Comparison of ENCODE assay signal across 7 cellular contexts in the genomic region with DNA sequence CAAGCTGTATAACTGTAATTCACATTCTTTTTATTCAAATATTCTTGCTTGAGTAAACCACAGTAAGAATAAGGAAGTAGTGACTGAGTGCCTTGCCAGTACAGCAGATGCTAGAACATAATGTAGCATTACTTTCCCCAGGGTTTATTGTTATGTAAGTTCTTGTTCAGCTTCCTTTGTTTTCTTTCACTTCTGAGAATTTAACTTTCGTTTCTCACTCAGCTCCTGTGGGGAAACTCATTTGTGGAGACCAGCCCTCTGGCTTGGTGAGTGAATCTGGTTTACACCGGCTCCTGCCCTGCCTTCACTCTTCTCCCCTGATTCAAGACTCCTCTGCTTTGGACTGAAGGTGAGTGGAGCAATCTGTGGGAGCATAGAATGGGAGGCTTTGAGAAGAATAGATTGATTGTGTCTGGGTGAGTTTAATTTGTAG. TPM values are rescaled to one million over a fixed set of nuclear protein-coding genes. Genes with fewer than 3 reads are reported as not detected.
DNase-seq lines count a peak whose midpoint lies in the region; ATAC-seq, FAIRE-seq and TF ChIP-seq lines count a peak whose summit lies in the region.

A gene with protein sequence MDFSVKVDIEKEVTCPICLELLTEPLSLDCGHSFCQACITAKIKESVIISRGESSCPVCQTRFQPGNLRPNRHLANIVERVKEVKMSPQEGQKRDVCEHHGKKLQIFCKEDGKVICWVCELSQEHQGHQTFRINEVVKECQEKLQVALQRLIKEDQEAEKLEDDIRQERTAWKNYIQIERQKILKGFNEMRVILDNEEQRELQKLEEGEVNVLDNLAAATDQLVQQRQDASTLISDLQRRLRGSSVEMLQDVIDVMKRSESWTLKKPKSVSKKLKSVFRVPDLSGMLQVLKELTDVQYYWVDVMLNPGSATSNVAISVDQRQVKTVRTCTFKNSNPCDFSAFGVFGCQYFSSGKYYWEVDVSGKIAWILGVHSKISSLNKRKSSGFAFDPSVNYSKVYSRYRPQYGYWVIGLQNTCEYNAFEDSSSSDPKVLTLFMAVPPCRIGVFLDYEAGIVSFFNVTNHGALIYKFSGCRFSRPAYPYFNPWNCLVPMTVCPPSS (plus strand): TSS at position 240 of the 433 bp plus-strand sequence. CDS start 6,443 bp downstream, outside the sequence.

- RAD21 ChIA-PET in GM12878 (lab: Charles Lee; ENCODE audit: unreplicated experiment) = interaction anchor here (0.7 to 5.0 kb wide), 12 partner anchors 11 to 140 kb away, joined by 3 to 61 read pairs (median 4); a partner anchor contains a TSS

- H3K9me3 Mint-ChIP-seq in T-cell = no peaks in the 10 kb centered on the region

- TF ChIP-seq RAD21 in GM12878 (IDR thresholded peaks at IDR 0.05; ENCODE audit: insufficient read depth, low read depth, low read length) = no peak

- TF ChIP-seq CTCF in GM12878 (IDR thresholded peaks at IDR 0.05 in 2 of 3, conservative IDR thresholded peaks at IDR 0.05 in 1 of 3; ENCODE audit: control insufficient read depth in 2 of 3, extremely low read depth in 1 of 3, insufficient read depth in 1 of 3, low read depth in 3 of 3, low read length in 3 of 3) = no peak

- H3K36me3 ChIP-seq in GM12878 (ENCODE audit: control insufficient read depth in 2 of 2, insufficient read depth in 2 of 2, low read length in 1 of 2) = peaks cover 0 to 5% of the 10 kb centered on the region in 2 experiments; a peak in 1 of 4 replicates

- peaks cover 52 to 60% (median 58%) of the 10 kb centered on the region in 3 donors for H3K4me1 Mint-ChIP-seq in T-cell

- 0% methylated on average over 2 of the region's 2 CpGs for WGBS in GM12878 (ENCODE audit: insufficient coverage, insufficient replicate concordance, low lambda C conversion rate, missing lambda C conversion rate)

- BruUV-seq in GM12878 (replicated peaks; lab: Mats Ljungman, UMichigan) = no TSS peak

- peak within 1 kb of the TSS; percentile 89 to 95 (median 94) for H3K4me3 Mint-ChIP-seq in T-cell

- peaks cover 19% of the 10 kb centered on the region for H3K36me3 Mint-ChIP-seq in T-cell

- H3K4me2 ChIP-seq in GM12878 (ENCODE audit: control insufficient read depth, insufficient read depth) = peak within 1 kb of the TSS; percentile 80

- H3K27me3 ChIP-seq in GM12878 (replicated peaks in 1 of 2; ENCODE audit: control insufficient read depth in 2 of 2, insufficient read depth in 2 of 2, low read length in 1 of 2) = no peaks in the 10 kb centered on the region

- POLR2A ChIA-PET in T-cell (lab: Charles Lee) (interaction anchor here (0.6 to 1.4 kb wide), 4 partner anchors 10 to 63 kb away, joined by 3 to 8 read pairs (median 6); no protein-coding TSS in a partner anchor), GM12878 (lab: Charles Lee) (interaction anchor here (0.7 to 6.1 kb wide), 7 partner anchors 10 to 929 kb away, joined by 3 to 58 read pairs (median 4); a partner anchor contains a TSS)

- peak; percentile 75 for TF ChIP-seq POLR2A in GM12878 (IDR thresholded peaks at IDR 0.05; ENCODE audit: low read depth, low read length)

- peaks cover 8% of the 10 kb centered on the region for H3K4me1 ChIP-seq in GM12878 (ENCODE audit: control insufficient read depth, insufficient read depth, low read length)

- H3K4me3 ChIP-seq in GM12878 (peak within 1 kb of the TSS; percentile 78), skeletal muscle cell (ENCODE audit: low read depth, low read length) (peak within 1 kb of the TSS; percentile 45)

- CTCF ChIA-PET in T-cell (lab: Charles Lee) (interaction anchor here in 1 of 2 donors (0.5 to 2.9 kb wide), 7 partner anchors 11 to 89 kb away, joined by 3 to 21 read pairs (median 3); a partner anchor contains a TSS), GM12878 (lab: Yijun Ruan, JAX) (interaction anchor here (0.7 to 3.3 kb wide), 11 partner anchors 11 to 201 kb away, joined by 3 to 25 read pairs (median 4); a partner anchor contains a TSS)

- peak within 1 kb of the TSS; percentile 97 to 98 for H3K27ac Mint-ChIP-seq in T-cell

- H4K20me1 ChIP-seq in GM12878 (ENCODE audit: control insufficient read depth, insufficient read depth) = no peaks in the 10 kb centered on the region

- peak within 1 kb of the TSS; percentile 28 for H2AFZ ChIP-seq in GM12878 (ENCODE audit: control insufficient read depth, low read depth, low read length)

- peak within 1 kb of the TSS; percentile 100 for H3K27ac ChIP-seq in GM12878 (ENCODE audit: control insufficient read depth, insufficient read depth)

- DNase-seq in T-cell = peak in 32 of 34 experiments; percentile 9 to 55 (median 29)
- DNase-seq in GM12878 (ENCODE audit: low read depth, low spot score) = peak; percentile 92
- DNase-seq in iPS DF 4.7 (ENCODE audit: extremely low read depth, low spot score) = peak; percentile 28
- DNase-seq in skeletal muscle cell (ENCODE audit: low read depth) = peak; percentile 54
- DNase-seq in DMS 273 (lab: John Stamatoyannopoulos, UW; ENCODE audit: unreplicated experiment) = no peak

- FAIRE-seq in GM12878 (lab: Jason Lieb, UNC) = peak; percentile 95

- in situ Hi-C loops in GM12878 (cut with MboI) = loop anchor here (25.0 kb wide), 2 partner anchors 1823 to 1827 kb away; a partner anchor contains a TSS

- peak; percentile 74 for ATAC-seq in GM19025 (IDR thresholded peaks at IDR 0.05; ENCODE audit: low read depth, unreplicated experiment)
- peak; percentile 73 for ATAC-seq in HG03103 (IDR thresholded peaks at IDR 0.05; ENCODE audit: low read depth, unreplicated experiment)
- peak; percentile 57 to 69 (median 66) for ATAC-seq in T-cell (replicated peaks in 1 of 4)
- ATAC-seq in GM12878 = peak; percentile 77

- no peak; a peak in 2 of 4 replicates for TF ChIP-seq EP300 in GM12878 (IDR thresholded peaks at IDR 0.05; ENCODE audit: borderline replicate concordance in 1 of 2, control insufficient read depth in 1 of 2, low read depth in 2 of 2, low read length in 2 of 2)

- no peaks in the 10 kb centered on the region for H3K27me3 Mint-ChIP-seq in T-cell

- intact Hi-C loops in GM12878 (cut with micrococcal nuclease; ENCODE audit: unreplicated experiment) = no loop called here

- H3K9ac ChIP-seq in GM12878 (ENCODE audit: control insufficient read depth, insufficient read depth, low read length) = peak within 1 kb of the TSS; percentile 100

- no peaks in the 10 kb centered on the region for H3K9me3 ChIP-seq in GM12878 (replicated peaks; ENCODE audit: control insufficient read depth, insufficient read depth, low read length)

- SMC1A ChIA-PET in GM12878 (lab: Charles Lee; ENCODE audit: uncharacterized antibody, unreplicated experiment) = interaction anchor here (0.6 to 6.6 kb wide), 13 partner anchors 9 to 171 kb away, joined by 3 to 96 read pairs (median 6); a partner anchor contains a TSS

- H3K79me2 ChIP-seq in GM12878 (ENCODE audit: control insufficient read depth, insufficient read depth, low read length) = peaks cover 61% of the 10 kb centered on the region

TF ChIP-seq in GM12878, 131 proteins besides CTCF, POLR2A, EP300 and RAD21 (continues in another document):
- 0 out of 2 replicates have a peak, but pooled peaks have one; percentile 29 for TF ChIP-seq IRF4 (IDR thresholded peaks at IDR 0.05; ENCODE audit: low read depth, low read length)
- TF ChIP-seq, protein P1, sequence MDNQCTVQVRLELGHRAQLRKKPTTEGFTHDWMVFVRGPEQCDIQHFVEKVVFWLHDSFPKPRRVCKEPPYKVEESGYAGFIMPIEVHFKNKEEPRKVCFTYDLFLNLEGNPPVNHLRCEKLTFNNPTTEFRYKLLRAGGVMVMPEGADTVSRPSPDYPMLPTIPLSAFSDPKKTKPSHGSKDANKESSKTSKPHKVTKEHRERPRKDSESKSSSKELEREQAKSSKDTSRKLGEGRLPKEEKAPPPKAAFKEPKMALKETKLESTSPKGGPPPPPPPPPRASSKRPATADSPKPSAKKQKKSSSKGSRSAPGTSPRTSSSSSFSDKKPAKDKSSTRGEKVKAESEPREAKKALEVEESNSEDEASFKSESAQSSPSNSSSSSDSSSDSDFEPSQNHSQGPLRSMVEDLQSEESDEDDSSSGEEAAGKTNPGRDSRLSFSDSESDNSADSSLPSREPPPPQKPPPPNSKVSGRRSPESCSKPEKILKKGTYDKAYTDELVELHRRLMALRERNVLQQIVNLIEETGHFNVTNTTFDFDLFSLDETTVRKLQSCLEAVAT (IDR thresholded peaks at IDR 0.05) = peak; percentile 93
- TF ChIP-seq MTA2 (IDR thresholded peaks at IDR 0.05; ENCODE audit: low read depth) = peak; percentile 61
- no peak for TF ChIP-seq EZH2 (IDR thresholded peaks at IDR 0.05; ENCODE audit: borderline replicate concordance, control insufficient read depth, low read depth, low read length)
- TF ChIP-seq ZBED1 (IDR thresholded peaks at IDR 0.05; ENCODE audit: borderline replicate concordance) = peak; percentile 58; the same call in 1 of the 2 replicates
- peak; percentile 89 for TF ChIP-seq ZNF24 (IDR thresholded peaks at IDR 0.05)
- TF ChIP-seq IKZF2 (IDR thresholded peaks at IDR 0.05) = peak; percentile 79 to 90
- no peak for TF ChIP-seq NFYA (IDR thresholded peaks at IDR 0.05; ENCODE audit: borderline replicate concordance, low read depth, low read length)
- 0 out of 2 replicates have a peak, but pooled peaks have one; percentile 29 for TF ChIP-seq TCF12 (IDR thresholded peaks at IDR 0.05; ENCODE audit: low read depth, low read length)
- peak in 1 of 2 experiments; percentile 60; a peak in 2 of 4 replicates for TF ChIP-seq BHLHE40 (IDR thresholded peaks at IDR 0.05; ENCODE audit: borderline replicate concordance in 1 of 2, low read depth in 2 of 2, low read length in 1 of 2)
- peak; percentile 51; the same call in 1 of the 2 replicates for TF ChIP-seq ATF7 (IDR thresholded peaks at IDR 0.05; ENCODE audit: low read depth)

RNA-seq across cellular contexts. Expression of the gene that starts here (rescaled TPM):
- total RNA-seq in T-cell (100 to 1,000 TPM; 256 to 397 (median 320) TPM), GM12878 (2014; rRNA removed) (146 and 198 TPM in 2 replicates), GM12878 (2014; rRNA removed; fragmentation: Illumina TruSeq; extraction: Trizol) (217 and 238 TPM in 2 replicates), GM12878 (2021) (239 and 241 TPM in 2 replicates)
- total RNA-seq in GM12878 (2013; cell fraction: nucleolus; rRNA removed) = 752 and 763 TPM in 2 replicates
- polyA plus RNA-seq in GM12878 (2011; ENCODE audit: low read depth) = 148 TPM
- polyA plus RNA-seq in GM12878 (2011; rRNA removed) (485 and 630 TPM in 2 replicates), GM12878 (2014; fragmentation: Illumina TruSeq; extraction: Trizol) (239 and 325 TPM in 2 replicates), GM12878 (2014; fragmentation: Nextera tagmentation; extraction: Ambion mirVana) (100 to 1,000 TPM; 116 to 143 TPM), GM12878 (2014; rRNA removed) (163 and 194 TPM in 2 replicates), GM12878 (2016; fragmentation: Nextera tagmentation; extraction: Ambion mirVana) (100 to 1,000 TPM; 199 to 208 TPM)
- polyA plus RNA-seq in GM12878 (2011; cell fraction: cytosol; rRNA removed) = 231 and 235 TPM in 2 replicates
- polyA plus RNA-seq in GM12878 (2011; cell fraction: nucleus; rRNA removed) = 410 and 470 TPM in 2 replicates
- polyA plus RNA-seq in GM12878 (2012) = 172 and 198 TPM in 2 replicates
- 257 and 282 TPM in 2 replicates for polyA minus RNA-seq in GM12878 (2011; rRNA and poly(A)+ RNA removed)
- 79.8 and 91.3 TPM in 2 replicates for polyA minus RNA-seq in GM12878 (2011; cell fraction: cytosol; rRNA and poly(A)+ RNA removed)
- 138 and 153 TPM in 2 replicates for polyA minus RNA-seq in GM12878 (2011; cell fraction: nucleus; rRNA and poly(A)+ RNA removed)
